6 cellular contexts compared by ENCODE assay signal in genomic region chr2:234693681-234694080, GRCh38.
A peak's percentile ranks its signal among the peaks of the same experiment; 100 is the strongest.
DNase-seq lines count a peak whose midpoint lies in the region; ATAC-seq, FAIRE-seq and TF ChIP-seq lines count a peak whose summit lies in the region.
"Not testable (repeated sequence)": the region's sequence is repeated elsewhere in the genome, so short reads cannot be mapped to it uniquely, and the experiment has no call there.

No MANE protein-coding gene starts in this region.

- intact Hi-C loops in HCT116 (cut with micrococcal nuclease) (loop anchor here (10.0 kb wide), 1 partner anchor 191 kb away; no protein-coding TSS in a partner anchor), PC-9 (cut with micrococcal nuclease; ENCODE audit: unreplicated experiment) (loop anchor here (1.0 to 5.0 kb wide), 2 partner anchors 135 to 359 kb away; no protein-coding TSS in a partner anchor), HepG2 (cut with micrococcal nuclease; ENCODE audit: unreplicated experiment) (loop anchor here (2.0 to 5.0 kb wide), 3 partner anchors 17 to 149 kb away; no protein-coding TSS in a partner anchor)

- not testable (repeated sequence) for H3K4me3 ChIP-seq in HCT116 (replicated peaks in 1 of 2; ENCODE audit: low read depth in 1 of 2, low read length in 2 of 2); Jurkat, Clone E6-1 (ENCODE audit: low read length); PC-9; endodermal cell (ENCODE audit: low read length); HepG2 (replicated peaks in 1 of 3; ENCODE audit: insufficient read depth in 1 of 3, low read depth in 2 of 3, low read length in 3 of 3)

- not testable (repeated sequence) for H4K20me1 ChIP-seq in HCT116 (ENCODE audit: insufficient read depth); PC-9 (ENCODE audit: insufficient read depth); HepG2 (ENCODE audit: insufficient read depth, low read length)

- not testable (repeated sequence) for H3K9me2 ChIP-seq in HCT116 (ENCODE audit: insufficient read depth); PC-9 (ENCODE audit: insufficient read depth)

- H3K27ac Mint-ChIP-seq in endodermal cell: peak overlapping the region; percentile 77
- peak overlapping the region; percentile 73 for H3K27ac Mint-ChIP-seq in stimulated activated naive CD8-positive, alpha-beta T cell treated with anti-CD3 and anti-CD28 coated beads, Interleukin-15, Interleukin-2, amounts not matched to agents 100 ng/mL and 50 ng/mL, for 24 hours

- TF ChIP-seq EP300 in HepG2 (IDR thresholded peaks at IDR 0.05; ENCODE audit: low read depth in 2 of 2, low read length in 2 of 2): peak in 1 of 2 experiments; percentile 16; a peak in 1 of 4 replicates
- TF ChIP-seq EP300 in HepG2 (CRISPR knock-in tag; IDR thresholded peaks at IDR 0.05; ENCODE audit: borderline replicate concordance): not testable (repeated sequence)

- POLR2A ChIA-PET in HCT116 (lab: Charles Lee): interaction anchor here (1.7 kb wide), 1 partner anchor 11 kb away, joined by 6 read pairs; no protein-coding TSS in a partner anchor
- POLR2A ChIA-PET in PC-9 (lab: Charles Lee; ENCODE audit: unreplicated experiment): not testable (repeated sequence)
- POLR2A ChIA-PET in HepG2 (lab: Yijun Ruan, JAX): interaction anchor here (1.0 to 8.1 kb wide), 10 partner anchors 10 to 307 kb away, joined by 4 to 484 read pairs (median 10); no protein-coding TSS in a partner anchor

- H3F3A ChIP-seq in PC-9 (ENCODE audit: insufficient read depth, low read depth): peaks cover 36% of the 10 kb centered on the region

- H3K27me3 ChIP-seq in HCT116 (ENCODE audit: insufficient read depth, low read length); PC-9 (ENCODE audit: insufficient read depth, low read depth); endodermal cell (ENCODE audit: control insufficient read depth, insufficient read depth, low read length, poor library complexity, severe bottlenecking); HepG2 (ENCODE audit: control insufficient read depth in 1 of 2, insufficient read depth in 2 of 2, low read length in 2 of 2): not testable (repeated sequence)

- not testable (repeated sequence) for H3K79me2 ChIP-seq in HCT116 (ENCODE audit: insufficient read depth, low read length); PC-9 (ENCODE audit: low read depth); HepG2 (ENCODE audit: insufficient read depth, low read length)

- DNase-seq in HCT116 (ENCODE audit: low read depth, low spot score); PC-9; endodermal cell; HepG2 (ENCODE audit: low spot score): not testable (repeated sequence)
- DNase-seq in Jurkat, Clone E6-1 (ENCODE audit: low read depth, low spot score): peak; percentile 87

- TF ChIP-seq RAD21 in HCT116 (IDR thresholded peaks at IDR 0.05; ENCODE audit: low read depth); HepG2 (CRISPR knock-in tag; IDR thresholded peaks at IDR 0.05): not testable (repeated sequence)

- peaks cover 33% of the 10 kb centered on the region for H3K4me1 Mint-ChIP-seq in endodermal cell
- H3K4me1 Mint-ChIP-seq in stimulated activated naive CD8-positive, alpha-beta T cell treated with anti-CD3 and anti-CD28 coated beads, Interleukin-15, Interleukin-2, amounts not matched to agents 100 ng/mL and 50 ng/mL, for 24 hours (ENCODE audit: low read depth): not testable (repeated sequence)

- TF ChIP-seq POLR2A in HCT116 (IDR thresholded peaks at IDR 0.05; ENCODE audit: borderline replicate concordance, extremely low read depth, insufficient read depth, insufficient read length); HepG2 (IDR thresholded peaks at IDR 0.05; ENCODE audit: insufficient read depth in 1 of 2, low read depth in 2 of 2, low read length in 2 of 2): not testable (repeated sequence)

- CTCF ChIA-PET in HCT116 (lab: Charles Lee): interaction anchor here (1.2 kb wide), 1 partner anchor 11 kb away, joined by 3 read pairs; no protein-coding TSS in a partner anchor
- CTCF ChIA-PET in PC-9 (lab: Charles Lee): interaction anchor here (0.8 to 1.1 kb wide), 2 partner anchors 13 to 19 kb away, joined by 3 to 5 read pairs; no protein-coding TSS in a partner anchor
- CTCF ChIA-PET in HepG2 (lab: Yijun Ruan, JAX; ENCODE audit: low intra/inter-chr PET ratio, low total read pairs): not testable (repeated sequence)

- H3K4me2 ChIP-seq in HCT116 (ENCODE audit: low read length) (peak overlapping the region; percentile 49), PC-9 (peak overlapping the region; percentile 61)
- not testable (repeated sequence) for H3K4me2 ChIP-seq in HepG2 (ENCODE audit: low read depth, low read length)

- H3K9me3 Mint-ChIP-seq in endodermal cell: peaks cover 62% of the 10 kb centered on the region
- peaks cover 14% of the 10 kb centered on the region for H3K9me3 Mint-ChIP-seq in stimulated activated naive CD8-positive, alpha-beta T cell treated with anti-CD3 and anti-CD28 coated beads, Interleukin-15, Interleukin-2, amounts not matched to agents 100 ng/mL and 50 ng/mL, for 24 hours

- RAD21 ChIA-PET in HCT116 (lab: Charles Lee; ENCODE audit: low non-redundant PET in 1 of 2, low total read pairs in 2 of 2, uncharacterized antibody in 2 of 2, unreplicated experiment in 2 of 2): not testable (repeated sequence)

- H2AFZ ChIP-seq in HCT116 (ENCODE audit: low read depth, low read length, poor library complexity, severe bottlenecking); PC-9; HepG2 (ENCODE audit: low read length): not testable (repeated sequence)

- not testable (repeated sequence) for TF ChIP-seq CTCF in HCT116 (IDR thresholded peaks at IDR 0.05 in 2 of 3, conservative IDR thresholded peaks at IDR 0.05 in 1 of 3; ENCODE audit: borderline replicate concordance in 1 of 3, insufficient read depth in 1 of 3, low read depth in 2 of 3, low read length in 2 of 3); PC-9 (conservative IDR thresholded peaks at IDR 0.05); endodermal cell (conservative IDR thresholded peaks at IDR 0.05); HepG2 (CRISPR knock-in tag; IDR thresholded peaks at IDR 0.05)

- 26% methylated on average over 1 of the region's 1 CpG; no CpG with 5 or more reads in 1 of the 2 experiments for WGBS in endodermal cell (ENCODE audit: insufficient coverage in 1 of 2, insufficient read length in 1 of 2), 2 experiments
- 51% methylated on average over 1 of the region's 1 CpG for WGBS in HepG2 (ENCODE audit: low lambda C conversion rate)

- not testable (repeated sequence) for ATAC-seq in HCT116, HepG2

- H3K36me3 Mint-ChIP-seq in endodermal cell (ENCODE audit: low read depth): peaks cover 36% of the 10 kb centered on the region
- H3K36me3 Mint-ChIP-seq in stimulated activated naive CD8-positive, alpha-beta T cell treated with anti-CD3 and anti-CD28 coated beads, Interleukin-15, Interleukin-2, amounts not matched to agents 100 ng/mL and 50 ng/mL, for 24 hours (ENCODE audit: low read depth): not testable (repeated sequence)

- H3K4me1 ChIP-seq in HCT116 (ENCODE audit: control insufficient read depth in 1 of 2, insufficient read depth in 2 of 2, low read length in 2 of 2): peaks cover 17 to 36% of the 10 kb centered on the region in 2 experiments
- peaks cover 43% of the 10 kb centered on the region for H3K4me1 ChIP-seq in PC-9 (replicated peaks; ENCODE audit: insufficient read depth)
- H3K4me1 ChIP-seq in endodermal cell (ENCODE audit: control insufficient read depth, insufficient read depth, low read length): peaks cover 20% of the 10 kb centered on the region
- peaks cover 71% of the 10 kb centered on the region for H3K4me1 ChIP-seq in HepG2 (ENCODE audit: insufficient read depth, low read length)

- not testable (repeated sequence) for H3K27ac ChIP-seq in HCT116 (ENCODE audit: low read depth, low read length); endodermal cell (ENCODE audit: low read depth, low read length)
- peak overlapping the region; percentile 92 for H3K27ac ChIP-seq in PC-9
- peak overlapping the region; percentile 58 for H3K27ac ChIP-seq in HepG2 (ENCODE audit: extremely low read length, insufficient read depth, low read length)

- not testable (repeated sequence) for H3K36me3 ChIP-seq in HCT116 (ENCODE audit: control insufficient read depth in 1 of 2, insufficient read depth in 2 of 2, low read length in 2 of 2); PC-9 (ENCODE audit: low read depth); endodermal cell (ENCODE audit: control insufficient read depth, insufficient read depth, low read length); HepG2 (replicated peaks in 1 of 2; ENCODE audit: control insufficient read depth in 1 of 2, insufficient read depth in 2 of 2, low read length in 2 of 2)

- H3K27me3 Mint-ChIP-seq in endodermal cell (ENCODE audit: insufficient read depth): not testable (repeated sequence)
- peaks cover 30% of the 10 kb centered on the region for H3K27me3 Mint-ChIP-seq in stimulated activated naive CD8-positive, alpha-beta T cell treated with anti-CD3 and anti-CD28 coated beads, Interleukin-15, Interleukin-2, amounts not matched to agents 100 ng/mL and 50 ng/mL, for 24 hours

- not testable (repeated sequence) for BruUV-seq in HCT116 (replicated peaks; lab: Mats Ljungman, UMichigan); PC-9 (replicated peaks; lab: Mats Ljungman, UMichigan); HepG2 (replicated peaks; lab: Mats Ljungman, UMichigan)

- in situ Hi-C loops in HepG2 (cut with HindIII; ENCODE audit: extremely low pct_ligation_motif_present, low pct_unique_long_range_greater_than_20kb): not testable (repeated sequence)

- not testable (repeated sequence) for H3K4me3 Mint-ChIP-seq in endodermal cell; stimulated activated naive CD8-positive, alpha-beta T cell treated with anti-CD3 and anti-CD28 coated beads, Interleukin-15, Interleukin-2, amounts not matched to agents 100 ng/mL and 50 ng/mL, for 24 hours

- H3K9ac ChIP-seq in HCT116 (ENCODE audit: low read length); HepG2 (ENCODE audit: insufficient read depth, low read depth, low read length): not testable (repeated sequence)
- peak overlapping the region; percentile 2 for H3K9ac ChIP-seq in endodermal cell (ENCODE audit: extremely low read depth, low read length, poor library complexity, severe bottlenecking)

- peaks cover 0 to 18% of the 10 kb centered on the region in 2 experiments; a peak in 1 of 4 replicates for H3K9me3 ChIP-seq in HCT116 (ENCODE audit: control insufficient read depth in 1 of 2, insufficient read depth in 1 of 2, low read depth in 1 of 2, low read length in 2 of 2)
- H3K9me3 ChIP-seq in PC-9 (ENCODE audit: insufficient read depth, low read depth): peaks cover 29% of the 10 kb centered on the region
- H3K9me3 ChIP-seq in endodermal cell (ENCODE audit: control insufficient read depth, low read length): peaks cover 51% of the 10 kb centered on the region
- H3K9me3 ChIP-seq in HepG2 (ENCODE audit: low read length): peaks cover 31% of the 10 kb centered on the region

- not testable (repeated sequence) for FAIRE-seq in HepG2 (lab: Jason Lieb, UNC)
